9 cellular contexts compared by ENCODE assay signal in genomic region chr17:30323262-30323894, GRCh38.
DNase-seq lines count a peak whose midpoint lies in the region; ATAC-seq lines count a peak whose summit lies in the region.
"Had no signal": no experiment of that assay in that cellular context is flagged by ENCODE, and none has a peak within 500 bp of the region (broad histone marks: within the 10 kb centered on the region; RNA-seq: fewer than 3 reads in every experiment).

No MANE protein-coding gene starts in this region.

- no peak overlapping the region for H3K4me3 Mint-ChIP-seq in stimulated activated naive CD8-positive, alpha-beta T cell treated with anti-CD3 and anti-CD28 coated beads, Interleukin-15, Interleukin-2, amounts not matched to agents 100 ng/mL and 50 ng/mL, for 24 hours
- H3K4me3 Mint-ChIP-seq in activated naive CD4-positive, alpha-beta T cell treated with anti-CD3 and anti-CD28 coated beads, Interleukin-2, amount 50 U/mL, for 24 hours = peak overlapping the region; percentile 71
- H3K4me3 Mint-ChIP-seq: activated B cell treated with CpG ODN at 0.5 μM for 24 hours had no signal

- no peaks in the 10 kb centered on the region for H3K36me3 Mint-ChIP-seq in stimulated activated naive CD8-positive, alpha-beta T cell treated with anti-CD3 and anti-CD28 coated beads, Interleukin-15, Interleukin-2, amounts not matched to agents 100 ng/mL and 50 ng/mL, for 24 hours (ENCODE audit: low read depth)
- no peaks in the 10 kb centered on the region for H3K36me3 Mint-ChIP-seq in activated naive CD4-positive, alpha-beta T cell treated with anti-CD3 and anti-CD28 coated beads, Interleukin-2, amount 50 U/mL, for 24 hours

- no peak for ATAC-seq in stimulated activated naive CD8-positive, alpha-beta T cell treated with anti-CD3 and anti-CD28 coated beads, Interleukin-15, Interleukin-2, amounts not matched to agents 100 U/mL and 50 U/mL, for 24 hours
- ATAC-seq in GM19351 (IDR thresholded peaks at IDR 0.05; ENCODE audit: unreplicated experiment) (no peak), HG03196 (IDR thresholded peaks at IDR 0.05; ENCODE audit: unreplicated experiment) (no peak), GM21723 (IDR thresholded peaks at IDR 0.05; ENCODE audit: unreplicated experiment) (no peak), GM18858 (IDR thresholded peaks at IDR 0.05; ENCODE audit: unreplicated experiment) (no peak)

- no peaks in the 10 kb centered on the region for H3K27me3 Mint-ChIP-seq in stimulated activated naive CD8-positive, alpha-beta T cell treated with anti-CD3 and anti-CD28 coated beads, Interleukin-15, Interleukin-2, amounts not matched to agents 100 ng/mL and 50 ng/mL, for 24 hours
- H3K27me3 Mint-ChIP-seq in activated naive CD4-positive, alpha-beta T cell treated with anti-CD3 and anti-CD28 coated beads, Interleukin-2, amount 50 U/mL, for 24 hours = no peaks in the 10 kb centered on the region
- H3K27me3 Mint-ChIP-seq: activated B cell treated with CpG ODN at 0.5 μM for 24 hours had no signal

- H3K27ac Mint-ChIP-seq in stimulated activated naive CD8-positive, alpha-beta T cell treated with anti-CD3 and anti-CD28 coated beads, Interleukin-15, Interleukin-2, amounts not matched to agents 100 ng/mL and 50 ng/mL, for 24 hours = peak overlapping the region; percentile 72
- peak overlapping the region; percentile 97 for H3K27ac Mint-ChIP-seq in activated naive CD4-positive, alpha-beta T cell treated with anti-CD3 and anti-CD28 coated beads, Interleukin-2, amount 50 U/mL, for 24 hours
- H3K27ac Mint-ChIP-seq: activated B cell treated with CpG ODN at 0.5 μM for 24 hours had no signal

- no peaks in the 10 kb centered on the region for H3K9me3 Mint-ChIP-seq in stimulated activated naive CD8-positive, alpha-beta T cell treated with anti-CD3 and anti-CD28 coated beads, Interleukin-15, Interleukin-2, amounts not matched to agents 100 ng/mL and 50 ng/mL, for 24 hours
- H3K9me3 Mint-ChIP-seq in activated naive CD4-positive, alpha-beta T cell treated with anti-CD3 and anti-CD28 coated beads, Interleukin-2, amount 50 U/mL, for 24 hours = no peaks in the 10 kb centered on the region
- H3K9me3 Mint-ChIP-seq: activated B cell treated with CpG ODN at 0.5 μM for 24 hours had no signal

- no peak for DNase-seq in stimulated activated naive CD8-positive, alpha-beta T cell treated with anti-CD3 and anti-CD28 coated beads, Interleukin-15, Interleukin-2, amounts not matched to agents 100 U/mL and 50 U/mL, for 24 hours
- DNase-seq in NCI-H69 (lab: John Stamatoyannopoulos, UW) = peak; percentile 96
- DNase-seq: activated B cell treated with CpG ODN at 0.5 μM for 24 hours had no signal

- peaks cover 28% of the 10 kb centered on the region for H3K4me1 Mint-ChIP-seq in stimulated activated naive CD8-positive, alpha-beta T cell treated with anti-CD3 and anti-CD28 coated beads, Interleukin-15, Interleukin-2, amounts not matched to agents 100 ng/mL and 50 ng/mL, for 24 hours (ENCODE audit: low read depth)
- peaks cover 39% of the 10 kb centered on the region for H3K4me1 Mint-ChIP-seq in activated naive CD4-positive, alpha-beta T cell treated with anti-CD3 and anti-CD28 coated beads, Interleukin-2, amount 50 U/mL, for 24 hours
